Comparison of ENCODE assay signal across 8 cellular contexts in genomic region chr17:76968707-76969597, GRCh38.
DNase-seq lines count a peak whose midpoint lies in the region; ATAC-seq and TF ChIP-seq lines count a peak whose summit lies in the region.

No MANE protein-coding gene starts in this region.

- H3K9me3 ChIP-seq in Peyer's patch: no peaks in the 10 kb centered on the region

- no peak for TF ChIP-seq EP300 in Ishikawa (IDR thresholded peaks at IDR 0.05; ENCODE audit: borderline replicate concordance)

- no peaks in the 10 kb centered on the region for H3K27me3 ChIP-seq in Peyer's patch

- TF ChIP-seq POLR2A in Peyer's patch (IDR thresholded peaks at IDR 0.05): no peak

- H3K36me3 Mint-ChIP-seq in activated naive CD4-positive, alpha-beta T cell treated with anti-CD3 and anti-CD28 coated beads, Interleukin-2, amount 50 U/mL, for 72 hours: no peaks in the 10 kb centered on the region

- peak overlapping the region; percentile 22 to 40 (median 30) for H3K4me3 ChIP-seq in Peyer's patch

- no peaks in the 10 kb centered on the region for H3K9me3 Mint-ChIP-seq in activated naive CD4-positive, alpha-beta T cell treated with anti-CD3 and anti-CD28 coated beads, Interleukin-2, amount 50 U/mL, for 72 hours

- peak overlapping the region in 1 of 4 donors; percentile 18 for H3K27ac ChIP-seq in Peyer's patch

- H3K4me1 ChIP-seq in Peyer's patch: peaks cover 0 to 11% (median 5%) of the 10 kb centered on the region in 4 donors

- peak; percentile 87 to 90 for ATAC-seq in activated naive CD4-positive, alpha-beta T cell treated with anti-CD3 and anti-CD28 coated beads, Interleukin-2, amount 50 U/mL, for 72 hours
- no peak for ATAC-seq in GM18502 (IDR thresholded peaks at IDR 0.05; ENCODE audit: poor library complexity, unreplicated experiment)
- no peak for ATAC-seq in GM18858 (IDR thresholded peaks at IDR 0.05; ENCODE audit: unreplicated experiment)
- no peak for ATAC-seq in HG03159 (IDR thresholded peaks at IDR 0.05; ENCODE audit: unreplicated experiment)

- peak in 2 of 3 donors; percentile 77 to 87 for DNase-seq in Peyer's patch
- peak; percentile 60 to 64 for DNase-seq in activated naive CD4-positive, alpha-beta T cell treated with anti-CD3 and anti-CD28 coated beads, Interleukin-2, amount 50 U/mL, for 72 hours (ENCODE audit: low spot score in 2 of 2)
- DNase-seq in kidney tubule cell (ENCODE audit: low spot score): peak; percentile 33
- peak; percentile 8 for DNase-seq in stimulated activated CD8-positive, alpha-beta memory T cell treated with anti-CD3 and anti-CD28 coated beads, Interleukin-12 subunit alpha, Interleukin-12 subunit beta, amount 100 ng/mL, for 4 hours (ENCODE audit: low read depth)

- TF ChIP-seq CTCF in Peyer's patch (IDR thresholded peaks at IDR 0.05): no peak

- no peak for TF ChIP-seq RAD21 in Ishikawa (IDR thresholded peaks at IDR 0.05; ENCODE audit: low read depth)

- peak overlapping the region in 1 of 2 donors; percentile 77 for H3K27ac Mint-ChIP-seq in activated naive CD4-positive, alpha-beta T cell treated with anti-CD3 and anti-CD28 coated beads, Interleukin-2, amount 50 U/mL, for 72 hours

- H3K36me3 ChIP-seq in Peyer's patch: no peaks in the 10 kb centered on the region

TF ChIP-seq in Ishikawa, 13 proteins besides CTCF, POLR2A, EP300 and RAD21:
- TF ChIP-seq YY1 (IDR thresholded peaks at IDR 0.05; ENCODE audit: low read depth) (no peak), ZBTB7A (IDR thresholded peaks at IDR 0.05; ENCODE audit: low read depth) (peak; percentile 80; the same call in 1 of the 2 replicates)
TF ChIP-seq in Ishikawa: peak in this region for 1.

Comparison
In these comparisons a context has a peak if more than half of its experiments do, and no peak if none do; other contexts are left out.
1. DNase-seq: peak in every context shown above with its lines; median percentile 82 in Peyer's patch; 62 in activated naive CD4-positive, alpha-beta T cell treated with anti-CD3 and anti-CD28 coated beads, Interleukin-2, amount 50 U/mL, for 72 hours; 33 in kidney tubule cell; 8 in stimulated activated CD8-positive, alpha-beta memory T cell treated with anti-CD3 and anti-CD28 coated beads, Interleukin-12 subunit alpha, Interleukin-12 subunit beta, amount 100 ng/mL, for 4 hours.
2. ATAC-seq: peak in activated naive CD4-positive, alpha-beta T cell treated with anti-CD3 and anti-CD28 coated beads, Interleukin-2, amount 50 U/mL, for 72 hours (2 of 2); none in GM18502 (single experiment), GM18858 (single experiment) and HG03159 (single experiment).